ENCODE assay signal across 9 cellular contexts in genomic region chr2:223247136-223247535, GRCh38.
DNase-seq lines count a peak whose midpoint lies in the region; ATAC-seq, FAIRE-seq and TF ChIP-seq lines count a peak whose summit lies in the region.
"Had no signal": no experiment of that assay in that cellular context is flagged by ENCODE, and none has a peak within 500 bp of the region (broad histone marks: within the 10 kb centered on the region; RNA-seq: fewer than 3 reads in every experiment).

No MANE protein-coding gene starts in this region.

- no peak for FAIRE-seq in H1 (lab: Jason Lieb, UNC)

- H3K79me2 ChIP-seq in H1 (ENCODE audit: control insufficient read depth in 1 of 2, insufficient read depth in 2 of 2, low read length in 2 of 2), result no peaks in the 10 kb centered on the region

- H2AK5ac ChIP-seq in H1 (ENCODE audit: low read depth, low read length), result no peak overlapping the region

- no peak for ATAC-seq in activated CD4-positive, alpha-beta T cell treated with anti-CD3 and anti-CD28 coated beads for 36 hours
- ATAC-seq in HG02798 (IDR thresholded peaks at IDR 0.05; ENCODE audit: poor library complexity, unreplicated experiment), result no peak

- no peaks in the 10 kb centered on the region for H3K27me3 Mint-ChIP-seq in activated CD4-positive, alpha-beta T cell treated with anti-CD3 and anti-CD28 coated beads for 36 hours
- H3K27me3 Mint-ChIP-seq in type B pancreatic cell, result peaks cover 17% of the 10 kb centered on the region
- H3K27me3 Mint-ChIP-seq in activated T-helper 2 cell treated with anti-CD3 and anti-CD28 coated beads, Interferon-gamma antibody, Interleukin-2, Interleukin-4, amounts not matched to agents 10 μg/mL and 5 μg/mL and 100 μg/mL, durations not matched to agents 14 hours and 24 hours and 36 hours (ENCODE audit: low read depth), result no peaks in the 10 kb centered on the region

- no peak for TF ChIP-seq EP300 in H1 (IDR thresholded peaks at IDR 0.05; ENCODE audit: borderline replicate concordance in 1 of 2, low read depth in 2 of 2, low read length in 2 of 2)

- H2AFZ ChIP-seq in H1 (ENCODE audit: low read length), result peak overlapping the region; percentile 16; the same call in 1 of the 2 replicates

- H4K8ac ChIP-seq in H1 (ENCODE audit: extremely low read depth, insufficient read depth, low read length), result no peak overlapping the region

- no peak overlapping the region for H4K91ac ChIP-seq in H1 (replicated peaks; ENCODE audit: insufficient read length, low read length)

- TF ChIP-seq POLR2A in H1 (IDR thresholded peaks at IDR 0.05; ENCODE audit: control extremely low read depth in 1 of 2, low read depth in 2 of 2, low read length in 2 of 2) (no peak), esophagus squamous epithelium (IDR thresholded peaks at IDR 0.05) (no peak)

- no peaks in the 10 kb centered on the region for H3K27me3 ChIP-seq in H1 (replicated peaks in 1 of 4; ENCODE audit: control insufficient read depth in 3 of 4, extremely low read depth in 1 of 4, insufficient read depth in 3 of 4, low read length in 3 of 4)
- no peaks in the 10 kb centered on the region for H3K27me3 ChIP-seq in esophagus squamous epithelium

- H4K5ac ChIP-seq in H1 (ENCODE audit: insufficient read length, low read depth, low read length), result no peak overlapping the region

- intact Hi-C loops in activated CD4-positive, alpha-beta T cell treated with anti-CD3 and anti-CD28 coated beads for 36 hours (cut with DNase I, micrococcal nuclease), result no loop called here
- intact Hi-C loops in activated T-helper 2 cell treated with anti-CD3 and anti-CD28 coated beads, Interferon-gamma antibody, Interleukin-2, Interleukin-4, amounts not matched to agents 10 μg/mL and 5 μg/mL and 100 μg/mL, durations not matched to agents 14 hours and 24 hours and 36 hours (cut with micrococcal nuclease), result no loop called here
- intact Hi-C loops in esophagus squamous epithelium (cut with DNase I), result no loop called here

- H4K20me1 ChIP-seq in H1 (replicated peaks in 1 of 2; ENCODE audit: control insufficient read depth in 1 of 2, insufficient read depth in 2 of 2, low read length in 2 of 2), result no peaks in the 10 kb centered on the region

- H3K4me3 ChIP-seq in H1 (ENCODE audit: extremely low read depth in 1 of 4, insufficient read depth in 2 of 4, low read depth in 3 of 4, low read length in 4 of 4) (no peak overlapping the region), esophagus squamous epithelium (no peak overlapping the region)

- CTCF ChIA-PET in activated CD4-positive, alpha-beta T cell treated with anti-CD3 and anti-CD28 coated beads for 36 hours (lab: Charles Lee), result no interaction called here
- CTCF ChIA-PET in H1 (lab: Charles Lee; ENCODE audit: partially characterized antibody), result interaction anchor here (0.8 to 2.9 kb wide), 24 partner anchors 9 to 588 kb away, joined by 3 to 19 read pairs (median 4); no protein-coding TSS in a partner anchor

- no peaks in the 10 kb centered on the region for H3K4me1 Mint-ChIP-seq in activated CD4-positive, alpha-beta T cell treated with anti-CD3 and anti-CD28 coated beads for 36 hours
- H3K4me1 Mint-ChIP-seq in type B pancreatic cell (ENCODE audit: unreplicated experiment), result no peaks in the 10 kb centered on the region
- H3K4me1 Mint-ChIP-seq in activated T-helper 2 cell treated with anti-CD3 and anti-CD28 coated beads, Interferon-gamma antibody, Interleukin-2, Interleukin-4, amounts not matched to agents 10 μg/mL and 5 μg/mL and 100 μg/mL, durations not matched to agents 14 hours and 24 hours and 36 hours (ENCODE audit: low read depth), result no peaks in the 10 kb centered on the region

- H3K36me3 ChIP-seq in H1 (ENCODE audit: control insufficient read depth in 2 of 4, insufficient read depth in 4 of 4, low read length in 3 of 4), result no peaks in the 10 kb centered on the region
- H3K36me3 ChIP-seq in esophagus squamous epithelium, result no peaks in the 10 kb centered on the region

- no peaks in the 10 kb centered on the region for H3K79me1 ChIP-seq in H1 (ENCODE audit: low read depth, low read length)

- H3K4ac ChIP-seq in H1 (replicated peaks; ENCODE audit: insufficient read length, low read depth, low read length), result no peak overlapping the region

- DNase-seq in activated CD4-positive, alpha-beta T cell treated with anti-CD3 and anti-CD28 coated beads for 36 hours, result peak; percentile 4
- DNase-seq in activated CD4-positive, alpha-beta T cell treated with anti-CD3 and anti-CD28 coated beads, Interleukin-2, amount 50 U/mL, for 48 hours, result no peak
- peak; percentile 8 to 55 for DNase-seq in NCI-H446 (lab: John Stamatoyannopoulos, UW)
- no peak for DNase-seq in H1 (ENCODE audit: low read depth in 1 of 2, low spot score in 2 of 2)
- no peak for DNase-seq in type B pancreatic cell (ENCODE audit: extremely low spot score, unreplicated experiment)
- DNase-seq in activated T-helper 2 cell treated with anti-CD3 and anti-CD28 coated beads, Interferon-gamma antibody, Interleukin-2, Interleukin-4, amounts not matched to agents 10 μg/mL and 5 μg/mL and 100 μg/mL, durations not matched to agents 14 hours and 24 hours and 36 hours (ENCODE audit: low spot score), result no peak
- no peak for DNase-seq in esophagus squamous epithelium (lab: John Stamatoyannopoulos, UW)
- DNase-seq: effector CD8-positive, alpha-beta T cell had no signal

- no peak overlapping the region for H2BK15ac ChIP-seq in H1 (ENCODE audit: low read length)

- H2BK5ac ChIP-seq in H1 (ENCODE audit: low read depth, low read length), result no peak overlapping the region

- H3K18ac ChIP-seq in H1 (ENCODE audit: extremely low read depth, low read length), result no peak overlapping the region

- POLR2A ChIA-PET in activated CD4-positive, alpha-beta T cell treated with anti-CD3 and anti-CD28 coated beads for 36 hours (lab: Charles Lee), result no interaction called here
- POLR2A ChIA-PET in H1 (lab: Charles Lee; ENCODE audit: partially characterized antibody), result interaction anchor here (1.0 kb wide), 1 partner anchor 26 kb away, joined by 3 read pairs; no protein-coding TSS in a partner anchor

- TF ChIP-seq RAD21 in H1 (IDR thresholded peaks at IDR 0.05 in 1 of 2, conservative IDR thresholded peaks at IDR 0.05 in 1 of 2; ENCODE audit: low read depth in 2 of 2, low read length in 2 of 2), result peak; percentile 72 to 73

- 89% methylated on average over 3 of the region's 3 CpGs; no CpG with 5 or more reads in 1 of the 2 experiments for WGBS in H1 (ENCODE audit: extremely low coverage in 1 of 2, insufficient coverage in 1 of 2, insufficient read length in 1 of 2, insufficient replicate concordance in 2 of 2, low coverage in 1 of 2, low lambda C conversion rate in 2 of 2, missing lambda C conversion rate in 1 of 2), 2 experiments
- 79 to 90% methylated on average over 3 of the region's 3 CpGs for WGBS in esophagus squamous epithelium, 2 donors

- H2BK12ac ChIP-seq in H1 (ENCODE audit: low read depth, low read length), result no peak overlapping the region

- no peak overlapping the region for H3K14ac ChIP-seq in H1 (ENCODE audit: insufficient read length)

- H3K23ac ChIP-seq in H1 (ENCODE audit: insufficient read length), result no peak overlapping the region

- no peak overlapping the region for H2BK120ac ChIP-seq in H1 (replicated peaks; ENCODE audit: low read depth, low read length)

- H2BK20ac ChIP-seq in H1 (ENCODE audit: low read length), result no peak overlapping the region

- H3K4me1 ChIP-seq in H1 (replicated peaks in 1 of 4; ENCODE audit: control insufficient read depth in 3 of 4, insufficient read depth in 4 of 4, low read length in 3 of 4), result no peaks in the 10 kb centered on the region
- H3K4me1 ChIP-seq in esophagus squamous epithelium, result no peaks in the 10 kb centered on the region

- no peak overlapping the region for H3K9ac ChIP-seq in H1 (replicated peaks in 1 of 4; ENCODE audit: extremely low read depth in 1 of 4, low read depth in 3 of 4, low read length in 3 of 4)

- H3K36me3 Mint-ChIP-seq in activated CD4-positive, alpha-beta T cell treated with anti-CD3 and anti-CD28 coated beads for 36 hours (ENCODE audit: low read depth), result no peaks in the 10 kb centered on the region
- no peaks in the 10 kb centered on the region for H3K36me3 Mint-ChIP-seq in type B pancreatic cell
- no peaks in the 10 kb centered on the region for H3K36me3 Mint-ChIP-seq in activated T-helper 2 cell treated with anti-CD3 and anti-CD28 coated beads, Interferon-gamma antibody, Interleukin-2, Interleukin-4, amounts not matched to agents 10 μg/mL and 5 μg/mL and 100 μg/mL, durations not matched to agents 14 hours and 24 hours and 36 hours (ENCODE audit: low read depth)

- no peak overlapping the region for H3K27ac Mint-ChIP-seq in activated CD4-positive, alpha-beta T cell treated with anti-CD3 and anti-CD28 coated beads for 36 hours
- no peak overlapping the region for H3K27ac Mint-ChIP-seq in type B pancreatic cell
- H3K27ac Mint-ChIP-seq in activated T-helper 2 cell treated with anti-CD3 and anti-CD28 coated beads, Interferon-gamma antibody, Interleukin-2, Interleukin-4, amounts not matched to agents 10 μg/mL and 5 μg/mL and 100 μg/mL, durations not matched to agents 14 hours and 24 hours and 36 hours, result no peak overlapping the region

- TF ChIP-seq CTCF in H1 (IDR thresholded peaks at IDR 0.05; ENCODE audit: control extremely low read depth in 1 of 3, insufficient read depth in 1 of 3, low read depth in 1 of 3, low read length in 3 of 3), result peak in 2 of 3 experiments; percentile 32 to 55; a peak in 2 of 4 replicates
- peak; percentile 70 for TF ChIP-seq CTCF in type B pancreatic cell (conservative IDR thresholded peaks at IDR 0.05)
- TF ChIP-seq CTCF in esophagus squamous epithelium (IDR thresholded peaks at IDR 0.05), result peak in 3 of 6 experiments; percentile 16 to 52 (median 40)

- H3K4me3 Mint-ChIP-seq in activated CD4-positive, alpha-beta T cell treated with anti-CD3 and anti-CD28 coated beads for 36 hours, result no peak overlapping the region
- H3K4me3 Mint-ChIP-seq in type B pancreatic cell, result no peak overlapping the region
- H3K4me3 Mint-ChIP-seq in activated T-helper 2 cell treated with anti-CD3 and anti-CD28 coated beads, Interferon-gamma antibody, Interleukin-2, Interleukin-4, amounts not matched to agents 10 μg/mL and 5 μg/mL and 100 μg/mL, durations not matched to agents 14 hours and 24 hours and 36 hours (ENCODE audit: low read depth), result no peak overlapping the region

- no peak overlapping the region for H3K27ac ChIP-seq in H1 (ENCODE audit: low read depth, low read length)
- H3K27ac ChIP-seq in esophagus squamous epithelium, result no peak overlapping the region

- H3K4me2 ChIP-seq in H1 (ENCODE audit: insufficient read depth in 1 of 2, low read depth in 2 of 2, low read length in 2 of 2), result no peak overlapping the region

- no peak overlapping the region for H3K56ac ChIP-seq in H1 (replicated peaks; ENCODE audit: insufficient read length, low read depth, low read length)

- H3K9me3 ChIP-seq in H1 (ENCODE audit: insufficient read depth in 2 of 2, low read depth in 1 of 2, low read length in 1 of 2) (0 out of 4 replicates have a peak, but pooled peaks cover 0 to 3% of the 10 kb centered on the region in 2 experiments), esophagus squamous epithelium (no peaks in the 10 kb centered on the region)

- H3K23me2 ChIP-seq in H1 (ENCODE audit: low read depth, low read length), result no peaks in the 10 kb centered on the region

- H3K9me3 Mint-ChIP-seq in activated CD4-positive, alpha-beta T cell treated with anti-CD3 and anti-CD28 coated beads for 36 hours (ENCODE audit: low read depth), result peaks cover 5% of the 10 kb centered on the region
- H3K9me3 Mint-ChIP-seq in type B pancreatic cell, result no peaks in the 10 kb centered on the region
- no peaks in the 10 kb centered on the region for H3K9me3 Mint-ChIP-seq in activated T-helper 2 cell treated with anti-CD3 and anti-CD28 coated beads, Interferon-gamma antibody, Interleukin-2, Interleukin-4, amounts not matched to agents 10 μg/mL and 5 μg/mL and 100 μg/mL, durations not matched to agents 14 hours and 24 hours and 36 hours

Comparison
In these comparisons a context has a peak if more than half of its experiments do, and no peak if none do; other contexts are left out.
1. DNase-seq: peak in activated CD4-positive, alpha-beta T cell treated with anti-CD3 and anti-CD28 coated beads for 36 hours (single experiment) and NCI-H446 (2 of 2); none in activated CD4-positive, alpha-beta T cell treated with anti-CD3 and anti-CD28 coated beads, Interleukin-2, amount 50 U/mL, for 48 hours (0 of 2), H1 (0 of 2), type B pancreatic cell (single experiment), activated T-helper 2 cell treated with anti-CD3 and anti-CD28 coated beads, Interferon-gamma antibody, Interleukin-2, Interleukin-4, amounts not matched to agents 10 μg/mL and 5 μg/mL and 100 μg/mL, durations not matched to agents 14 hours and 24 hours and 36 hours (single experiment) and esophagus squamous epithelium (single experiment).